ENCODE assay signal across 8 cellular contexts in genomic region chr11:60334005-60334620, GRCh38. TPM values are rescaled to one million over a fixed set of nuclear protein-coding genes. Genes with fewer than 3 reads are reported as not detected.
DNase-seq lines count a peak whose midpoint lies in the region; ATAC-seq and TF ChIP-seq lines count a peak whose summit lies in the region.

No MANE protein-coding gene starts in this region.

- H3K4me3 Mint-ChIP-seq in stimulated activated naive B cell treated with anti-CD40 and anti-IgM and Interleukin-4, amounts not matched to agents 10 μg/mL and 1 μg/mL and 100 μg/mL, for 72 hours: no peak overlapping the region

- H3K27me3 Mint-ChIP-seq in stimulated activated naive B cell treated with anti-CD40 and anti-IgM and Interleukin-4, amounts not matched to agents 10 μg/mL and 1 μg/mL and 100 μg/mL, for 72 hours: no peaks in the 10 kb centered on the region

- H3K4me3 ChIP-seq in mucosa of descending colon: no peak overlapping the region

- CTCF ChIA-PET in HEK293T (lab: Yijun Ruan, JAX): interaction anchor here (0.9 to 1.3 kb wide), 3 partner anchors 9 to 29 kb away, joined by 4 to 7 read pairs (median 5); no protein-coding TSS in a partner anchor

- H3K4me1 ChIP-seq in mucosa of descending colon (ENCODE audit: low read depth): no peaks in the 10 kb centered on the region

- peaks cover 0 to 5% of the 10 kb centered on the region in 2 donors for H3K9me3 Mint-ChIP-seq in stimulated activated naive B cell treated with anti-CD40 and anti-IgM and Interleukin-4, amounts not matched to agents 10 μg/mL and 1 μg/mL and 100 μg/mL, for 72 hours

- peaks cover 29 to 33% of the 10 kb centered on the region in 2 donors for H3K4me1 Mint-ChIP-seq in stimulated activated naive B cell treated with anti-CD40 and anti-IgM and Interleukin-4, amounts not matched to agents 10 μg/mL and 1 μg/mL and 100 μg/mL, for 72 hours

- H3K27ac Mint-ChIP-seq in stimulated activated naive B cell treated with anti-CD40 and anti-IgM and Interleukin-4, amounts not matched to agents 10 μg/mL and 1 μg/mL and 100 μg/mL, for 72 hours: no peak overlapping the region

- DNase-seq in EH (ENCODE audit: low read depth) (peak; percentile 13), HEK293T (ENCODE audit: extremely low spot score) (peak; percentile 52), NCI-H2196 treated with DMSO at 0.1 percent for 48 hours (lab: John Stamatoyannopoulos, UW; ENCODE audit: unreplicated experiment) (peak; percentile 22), mucosa of descending colon (peak in 2 of 3 donors; percentile 30 to 90)
- DNase-seq in activated CD4-positive, alpha-beta T cell treated with anti-CD3 and anti-CD28 coated beads, Interleukin-2, amount 50 U/mL, for 24 hours (ENCODE audit: low read depth in 1 of 2, low spot score in 1 of 2): peak; percentile 30 to 57
- DNase-seq in effector CD8-positive, alpha-beta T cell (lab: John Stamatoyannopoulos, UW): peak; percentile 26
- peak; percentile 71 for DNase-seq in stimulated activated naive B cell treated with anti-CD40 and anti-IgM and Interleukin-4, amounts not matched to agents 10 μg/mL and 1 μg/mL and 100 μg/mL, for 72 hours

- no peaks in the 10 kb centered on the region for H3K9me3 ChIP-seq in mucosa of descending colon

- intact Hi-C loops in mucosa of descending colon (cut with DNase I, micrococcal nuclease): no loop called here

- POLR2A ChIA-PET in HEK293T (lab: Yijun Ruan, JAX): no interaction called here

- no peaks in the 10 kb centered on the region for H3K36me3 ChIP-seq in mucosa of descending colon (ENCODE audit: low read depth)

- TF ChIP-seq CTCF in mucosa of descending colon (IDR thresholded peaks at IDR 0.05): peak; percentile 77

- no peaks in the 10 kb centered on the region for H3K36me3 Mint-ChIP-seq in stimulated activated naive B cell treated with anti-CD40 and anti-IgM and Interleukin-4, amounts not matched to agents 10 μg/mL and 1 μg/mL and 100 μg/mL, for 72 hours

- peak; percentile 76 for ATAC-seq in mucosa of descending colon
- peak; percentile 59 to 72 for ATAC-seq in stimulated activated naive B cell treated with anti-CD40 and anti-IgM and Interleukin-4, amounts not matched to agents 10 μg/mL and 1 μg/mL and 100 μg/mL, for 72 hours (replicated peaks)
- ATAC-seq in GM18511 (IDR thresholded peaks at IDR 0.05; ENCODE audit: unreplicated experiment): no peak

TF ChIP-seq in HEK293T, 16 proteins besides CTCF, POLR2A, EP300 and RAD21:
- TF ChIP-seq CTBP1 (IDR thresholded peaks at IDR 0.05; ENCODE audit: borderline replicate concordance) (no peak), SP1 (IDR thresholded peaks at IDR 0.05) (no peak), ZNF384 (IDR thresholded peaks at IDR 0.05) (no peak), L3MBTL2 (conservative IDR thresholded peaks at IDR 0.05) (no peak), PKNOX1 (IDR thresholded peaks at IDR 0.05) (no peak), FOXA1 (IDR thresholded peaks at IDR 0.05) (no peak), HDGF (IDR thresholded peaks at IDR 0.05; ENCODE audit: borderline replicate concordance) (no peak), FOXM1 (IDR thresholded peaks at IDR 0.05; ENCODE audit: borderline replicate concordance) (no peak), NFRKB (IDR thresholded peaks at IDR 0.05) (no peak), TARDBP (IDR thresholded peaks at IDR 0.05) (no peak), ELF4 (IDR thresholded peaks at IDR 0.05) (no peak), FOXK2 (IDR thresholded peaks at IDR 0.05) (no peak), LEF1 (IDR thresholded peaks at IDR 0.05; ENCODE audit: borderline replicate concordance) (no peak), BHLHE40 (IDR thresholded peaks at IDR 0.05; ENCODE audit: borderline replicate concordance) (no peak), SUZ12 (IDR thresholded peaks at IDR 0.05) (no peak), ARNT (IDR thresholded peaks at IDR 0.05) (no peak)

RNA-seq across cellular contexts. Expression of gene MS4A6E, which starts 7.1 kb away (rescaled TPM):
- total RNA-seq in mucosa of descending colon: not detected

RNA-seq across cellular contexts. Expression of gene MS4A7, which starts 44.2 kb away (rescaled TPM):
- total RNA-seq in mucosa of descending colon: 10 to 100 TPM in 2 of 3 donors, 1 to 10 TPM in 1; 9.3 to 28.6 (median 28.1) TPM

RNA-seq across cellular contexts. Expression of gene MS4A4A, which starts 53.6 kb away (rescaled TPM):
- total RNA-seq in mucosa of descending colon: 10 to 100 TPM in 2 of 3 donors, 1 to 10 TPM in 1; 4.0 to 31.9 (median 20.2) TPM

Comparison
In these comparisons a context has a peak if more than half of its experiments do, and no peak if none do; other contexts are left out.
1. DNase-seq: peak in every context shown above with its lines; median percentile 71 in stimulated activated naive B cell treated with anti-CD40 and anti-IgM and Interleukin-4, amounts not matched to agents 10 μg/mL and 1 μg/mL and 100 μg/mL, for 72 hours; 60 in mucosa of descending colon; 52 in HEK293T; 44 in activated CD4-positive, alpha-beta T cell treated with anti-CD3 and anti-CD28 coated beads, Interleukin-2, amount 50 U/mL, for 24 hours; 26 in effector CD8-positive, alpha-beta T cell; 22 in NCI-H2196 treated with DMSO at 0.1 percent for 48 hours; 13 in EH.